ENCODE assay signal across 23 cellular contexts in the genomic region with DNA sequence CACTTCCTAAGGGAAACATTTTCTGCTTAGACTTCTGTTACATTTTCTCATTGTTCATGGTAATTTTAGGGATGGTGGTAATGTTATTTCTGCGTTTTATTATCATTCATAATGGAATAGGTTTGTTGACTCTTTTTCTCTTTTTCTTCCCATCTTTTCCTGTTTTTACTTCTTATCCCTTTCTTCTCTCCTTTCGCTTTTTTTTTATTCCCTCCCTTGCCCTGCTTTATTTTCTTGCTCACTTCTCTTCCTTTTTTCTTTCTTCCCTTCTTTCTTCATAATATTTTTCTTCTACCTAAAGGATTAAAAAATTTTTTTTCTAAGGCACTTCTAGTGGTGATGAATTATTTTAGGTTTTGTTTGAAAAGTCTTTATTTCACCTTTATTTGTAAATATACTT. TPM values are rescaled to one million over a fixed set of nuclear protein-coding genes. Genes with fewer than 3 reads are reported as not detected.
DNase-seq lines count a peak whose midpoint lies in the region; ATAC-seq and TF ChIP-seq lines count a peak whose summit lies in the region.
"Had no signal": no experiment of that assay in that cellular context is flagged by ENCODE, and none has a peak within 500 bp of the region (broad histone marks: within the 10 kb centered on the region; RNA-seq: fewer than 3 reads in every experiment).

No MANE protein-coding gene starts in this region.

- peaks cover 11% of the 10 kb centered on the region for H3K36me3 ChIP-seq in mammary epithelial cell (ENCODE audit: insufficient read depth, low read length)
- H3K36me3 ChIP-seq in HUES64 (ENCODE audit: insufficient read depth, low read length) = peaks cover 24% of the 10 kb centered on the region

- in situ Hi-C loops in mammary epithelial cell (cut with MboI; ENCODE audit: low sequenced_read_pairs in 2 of 2) (no loop called here), ACHN (cut with HindIII; ENCODE audit: low pct_ligation_motif_present, low pct_unique_long_range_greater_than_20kb, low sequenced_read_pairs) (no loop called here)

- H3K79me2 ChIP-seq in mammary epithelial cell (ENCODE audit: insufficient read depth, low read length) = peaks cover 75% of the 10 kb centered on the region

- dilution Hi-C loops in mammary epithelial cell (cut with HindIII; ENCODE audit: low sequenced_read_pairs) = no loop called here

- intact Hi-C loops in MCF 10A (cut with micrococcal nuclease) (no loop called here), mammary epithelial cell (cut with micrococcal nuclease) (no loop called here)

- H3K4me3 Mint-ChIP-seq in MCF 10A (ENCODE audit: unreplicated experiment) (no peak overlapping the region), chondrocyte (ENCODE audit: unreplicated experiment) (no peak overlapping the region)

- H3K4me3 ChIP-seq in mammary epithelial cell (replicated peaks in 1 of 3; ENCODE audit: insufficient read depth in 1 of 3, low read depth in 2 of 3, low read length in 3 of 3) (no peak overlapping the region), HUES64 (ENCODE audit: low read length) (no peak overlapping the region)
- H3K4me3 ChIP-seq: A549, PC-9, SK-N-MC had no signal

- no peak overlapping the region for H3K9ac ChIP-seq in mammary epithelial cell (ENCODE audit: insufficient read depth, low read length)
- H3K9ac ChIP-seq in HUES64 (ENCODE audit: low read depth, low read length) = 0 out of 2 replicates have a peak overlapping the region, but pooled peaks have one; percentile 13

- ATAC-seq in HG03342 (IDR thresholded peaks at IDR 0.05; ENCODE audit: unreplicated experiment) = no peak
- ATAC-seq: A549, HepG2 had no signal

- 90% methylated on average over 2 of the region's 2 CpGs for WGBS in mammary epithelial cell (ENCODE audit: low coverage, missing lambda C conversion rate)
- WGBS in HUES64 = 94% methylated on average over 1 of the region's 2 CpGs

- peaks cover 12% of the 10 kb centered on the region for H3K4me1 Mint-ChIP-seq in MCF 10A (ENCODE audit: insufficient read depth, unreplicated experiment)
- peaks cover 26% of the 10 kb centered on the region for H3K4me1 Mint-ChIP-seq in chondrocyte (ENCODE audit: low read depth)

- POLR2A ChIA-PET in MCF 10A (lab: Yijun Ruan, JAX) = interaction anchor here (1.1 kb wide), 1 partner anchor 15 kb away, joined by 4 read pairs; no protein-coding TSS in a partner anchor

- DNase-seq in MCF 10A (ENCODE audit: unreplicated experiment) (no peak), mammary epithelial cell (no peak), chondrocyte (ENCODE audit: low spot score) (no peak), GM19240 (ENCODE audit: insufficient read length, low spot score) (no peak), ACHN (no peak)
- DNase-seq: CD4-positive, CD25-positive, alpha-beta regulatory T cell; COR-L47; DMS79; GOT3; KBM-7; NCI-H1092; NCI-H1436 treated with DMSO at 0.1 percent for 48 hours; NCI-H1930; NCI-H510A; NCI-H748 treated with DMSO at 0.1 percent for 48 hours; PC-9; RPMI8226; SHP77 had no signal

- no peaks in the 10 kb centered on the region for H3K27me3 Mint-ChIP-seq in MCF 10A (ENCODE audit: insufficient read depth, unreplicated experiment)
- no peaks in the 10 kb centered on the region for H3K27me3 Mint-ChIP-seq in chondrocyte (ENCODE audit: low read depth)
- H3K27me3 Mint-ChIP-seq: CD4-positive, CD25-positive, alpha-beta regulatory T cell had no signal

- no TSS peak for BruUV-seq in MCF 10A (replicated peaks; lab: Mats Ljungman, UMichigan)
- BruUV-seq in mammary epithelial cell (replicated peaks; lab: Mats Ljungman, UMichigan) = no TSS peak

- H3K27ac Mint-ChIP-seq in MCF 10A (ENCODE audit: low read depth, unreplicated experiment) (peak overlapping the region; percentile 11), chondrocyte (ENCODE audit: unreplicated experiment) (peak overlapping the region; percentile 77)

- H3K4me1 ChIP-seq in mammary epithelial cell (ENCODE audit: insufficient read depth, low read length) = no peaks in the 10 kb centered on the region
- peaks cover 35% of the 10 kb centered on the region for H3K4me1 ChIP-seq in HUES64 (ENCODE audit: insufficient read depth, low read length)
- H3K4me1 ChIP-seq: A549 had no signal

- no peaks in the 10 kb centered on the region for H4K20me1 ChIP-seq in mammary epithelial cell (ENCODE audit: insufficient read depth, low read length)

- H3K9me3 ChIP-seq in mammary epithelial cell (replicated peaks; ENCODE audit: insufficient read depth, low read length) (no peaks in the 10 kb centered on the region), HUES64 (ENCODE audit: insufficient read depth, low read depth, low read length) (no peaks in the 10 kb centered on the region)
- H3K9me3 ChIP-seq: A549 had no signal

- H3K27me3 ChIP-seq in mammary epithelial cell (ENCODE audit: insufficient read depth, low read length) = no peaks in the 10 kb centered on the region
- no peaks in the 10 kb centered on the region for H3K27me3 ChIP-seq in HUES64 (ENCODE audit: insufficient read depth, low read length)

- H3K36me3 Mint-ChIP-seq in MCF 10A (ENCODE audit: insufficient read depth, unreplicated experiment) = peaks cover 58% of the 10 kb centered on the region
- H3K36me3 Mint-ChIP-seq in chondrocyte (ENCODE audit: low read depth) = peaks cover 15% of the 10 kb centered on the region

- H3K9me3 Mint-ChIP-seq in MCF 10A (ENCODE audit: unreplicated experiment) (no peaks in the 10 kb centered on the region), chondrocyte (ENCODE audit: low read depth) (no peaks in the 10 kb centered on the region)

- H3K4me2 ChIP-seq in mammary epithelial cell (ENCODE audit: insufficient read depth, low read depth, low read length) = no peak overlapping the region
- H3K4me2 ChIP-seq: A549, PC-9 had no signal

- TF ChIP-seq CTCF in MCF 10A (IDR thresholded peaks at IDR 0.05; ENCODE audit: unreplicated experiment) (no peak), mammary epithelial cell (conservative IDR thresholded peaks at IDR 0.05 in 1 of 2, IDR thresholded peaks at IDR 0.05 in 1 of 2; ENCODE audit: extremely low read depth in 1 of 2, insufficient read depth in 1 of 2, low read depth in 1 of 2, low read length in 2 of 2) (no peak), chondrocyte (IDR thresholded peaks at IDR 0.05) (no peak)

- no peak overlapping the region for H2AFZ ChIP-seq in mammary epithelial cell (ENCODE audit: low read depth, low read length)
- H2AFZ ChIP-seq: PC-9 had no signal

- CTCF ChIA-PET in MCF 10A (lab: Yijun Ruan, JAX) (interaction anchor here (0.6 to 1.4 kb wide), 2 partner anchors 11 to 410 kb away, joined by 3 read pairs; no protein-coding TSS in a partner anchor), mammary epithelial cell (lab: Charles Lee; ENCODE audit: low non-redundant PET) (no interaction called here)

- H3K27ac ChIP-seq in mammary epithelial cell (ENCODE audit: insufficient read depth, low read depth, low read length) = no peak overlapping the region
- H3K27ac ChIP-seq in HUES64 (ENCODE audit: low read depth, low read length) = no peak overlapping the region
- H3K27ac ChIP-seq: A549, PC-9, SK-N-MC had no signal

RNA-seq across cellular contexts. Expression of gene CNOT2, which starts 45.6 kb away (rescaled TPM):
- 88.3 and 91.0 TPM in 2 replicates for total RNA-seq in MCF 10A (2022)
- 100 to 1,000 TPM in 1 of 2 donors, 10 to 100 TPM in 1; 62.5 to 123 TPM for total RNA-seq in mammary epithelial cell
- polyA plus RNA-seq in mammary epithelial cell = 61.9 TPM
- 81.6 TPM for polyA minus RNA-seq in mammary epithelial cell
- 55.5 TPM for polyA plus RNA-seq in HUES64 (2013, experiment 1 of 2)
- polyA plus RNA-seq in HUES64 (2013, experiment 2 of 2) = 54.0 TPM
- 48.7 to 67.2 TPM (median 51.6 TPM) in 3 replicates for total RNA-seq in chondrocyte
